In genomic region chr13:78660130-78660857, GRCh38 we compare ENCODE assay signal across 7 cellular contexts.
DNase-seq lines count a peak whose midpoint lies in the region; ATAC-seq and TF ChIP-seq lines count a peak whose summit lies in the region.

No MANE protein-coding gene starts in this region.

- peaks cover 8 to 12% of the 10 kb centered on the region in 2 donors for H3K4me1 ChIP-seq in mucosa of rectum (ENCODE audit: control insufficient read depth in 2 of 2, insufficient read depth in 2 of 2, low read length in 2 of 2)

- H3K4me1 Mint-ChIP-seq in central memory CD8-positive, alpha-beta T cell: peaks cover 37% of the 10 kb centered on the region

- no peak overlapping the region for H3K27ac Mint-ChIP-seq in central memory CD8-positive, alpha-beta T cell (ENCODE audit: low read depth)

- no peaks in the 10 kb centered on the region for H3K36me3 ChIP-seq in mucosa of rectum (ENCODE audit: control insufficient read depth in 2 of 2, insufficient read depth in 2 of 2, low read length in 2 of 2)

- H3K9me3 ChIP-seq in mucosa of rectum (ENCODE audit: control insufficient read depth in 2 of 2, low read length in 2 of 2): no peaks in the 10 kb centered on the region

- H3K36me3 Mint-ChIP-seq in central memory CD8-positive, alpha-beta T cell (ENCODE audit: insufficient read depth): peaks cover 21% of the 10 kb centered on the region

- DNase-seq in NOMO-1 (lab: John Stamatoyannopoulos, UW; ENCODE audit: unreplicated experiment in 2 of 2) (peak; percentile 7 to 20), NCI-H146 treated with DMSO at 0.1 percent for 48 hours (lab: John Stamatoyannopoulos, UW; ENCODE audit: unreplicated experiment) (no peak), DMS153 (lab: John Stamatoyannopoulos, UW) (no peak)
- DNase-seq in central memory CD8-positive, alpha-beta T cell (ENCODE audit: low spot score in 2 of 2): no peak

- peaks cover 10% of the 10 kb centered on the region for H3K27me3 Mint-ChIP-seq in central memory CD8-positive, alpha-beta T cell

- no peak for ATAC-seq in central memory CD8-positive, alpha-beta T cell (replicated peaks; ENCODE audit: extremely low read depth, poor library complexity, severe bottlenecking)
- ATAC-seq in HG02884 (IDR thresholded peaks at IDR 0.05; ENCODE audit: unreplicated experiment): no peak

- H3K9me3 Mint-ChIP-seq in central memory CD8-positive, alpha-beta T cell: no peaks in the 10 kb centered on the region

- peak overlapping the region; percentile 99 for H3K4me3 Mint-ChIP-seq in central memory CD8-positive, alpha-beta T cell

- H3K27me3 ChIP-seq in mucosa of rectum (ENCODE audit: control insufficient read depth in 2 of 2, insufficient read depth in 2 of 2, low read length in 2 of 2): no peaks in the 10 kb centered on the region

- peak overlapping the region in 1 of 2 donors; percentile 17 for H3K9ac ChIP-seq in mucosa of rectum (ENCODE audit: low read depth in 1 of 2, low read length in 2 of 2)

- H3K4me3 ChIP-seq in mucosa of rectum (ENCODE audit: low read length in 2 of 2): peak overlapping the region; percentile 14 to 91

- TF ChIP-seq POLR2A in GM19099 (IDR thresholded peaks at IDR 0.05; ENCODE audit: extremely low read depth, insufficient read length, low read depth): peak; percentile 13

- no peak overlapping the region for H3K27ac ChIP-seq in mucosa of rectum (ENCODE audit: low read depth in 2 of 2, low read length in 2 of 2)

Comparison
In these comparisons a context has a peak if more than half of its experiments do, and no peak if none do; other contexts are left out.
1. DNase-seq: peak in NOMO-1 (2 of 2); none in central memory CD8-positive, alpha-beta T cell (0 of 2), NCI-H146 treated with DMSO at 0.1 percent for 48 hours (single experiment) and DMS153 (single experiment).